In the genomic region with DNA sequence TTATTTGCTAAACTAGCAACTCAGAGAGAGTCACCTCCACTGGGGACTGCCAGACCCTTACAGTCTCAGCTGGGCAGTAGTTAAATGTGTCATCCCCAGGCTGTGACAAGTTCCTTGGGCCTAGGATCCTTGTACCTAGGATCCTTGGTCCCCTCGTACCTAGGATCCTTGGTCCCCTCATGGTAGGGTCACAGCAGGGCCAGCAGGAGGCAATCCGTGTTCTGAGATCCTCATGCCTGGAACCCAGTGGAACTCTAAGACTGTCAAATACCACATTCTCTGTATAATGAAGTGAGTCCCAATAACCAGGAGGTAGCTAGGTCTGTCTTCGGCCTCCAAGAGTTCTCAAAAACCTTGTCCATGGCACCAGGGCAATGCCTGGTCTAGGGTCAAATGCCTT, we compare ENCODE assay signal across 18 cellular contexts.
DNase-seq lines count a peak whose midpoint lies in the region; ATAC-seq, FAIRE-seq and TF ChIP-seq lines count a peak whose summit lies in the region.
"Had no signal": no experiment of that assay in that cellular context is flagged by ENCODE, and none has a peak within 500 bp of the region (broad histone marks: within the 10 kb centered on the region; RNA-seq: fewer than 3 reads in every experiment).

No MANE protein-coding gene starts in this region.

- no peak for FAIRE-seq in frontal cortex (lab: Jason Lieb, UNC)

- no peaks in the 10 kb centered on the region; the same call in 1 of the 2 replicates for H3F3A ChIP-seq in PC-9 (ENCODE audit: insufficient read depth, low read depth)

- H2AFZ ChIP-seq in PC-9: no peak overlapping the region

- DNase-seq in HFF-Myc (ENCODE audit: extremely low read depth, low read depth) (no peak), PC-9 (no peak), iPS-NIHi7 (ENCODE audit: extremely low spot score) (peak; percentile 24), retinal pigment epithelial cell (ENCODE audit: low read depth) (no peak), frontal cortex (ENCODE audit: low spot score in 2 of 2) (no peak), SKM-1 treated with dmso at 0.1 percent for 144 hours (lab: John Stamatoyannopoulos, UW; ENCODE audit: unreplicated experiment) (no peak)
- DNase-seq: BE2C; CD4-positive, alpha-beta T cell; DMS79 treated with DMSO at 0.1 percent for 48 hours; IMR-90; Kasumi-1; NCI-H1105 treated with DMSO at 0.1 percent for 48 hours; NCI-H187 treated with DMSO at 0.1 percent for 48 hours; NCI-H748 treated with DMSO at 0.1 percent for 48 hours had no signal

- no peaks in the 10 kb centered on the region for H4K20me1 ChIP-seq in PC-9 (ENCODE audit: insufficient read depth)

- H3K4me2 ChIP-seq in PC-9: no peak overlapping the region

- H3K27me3 ChIP-seq in PC-9 (ENCODE audit: insufficient read depth, low read depth): no peaks in the 10 kb centered on the region
- H3K27me3 ChIP-seq: BE2C, SJCRH30 had no signal

- 0 out of 2 replicates have a peak overlapping the region, but pooled peaks have one; percentile 70 for H3K27ac ChIP-seq in PC-9
- H3K27ac ChIP-seq: RWPE1, SJCRH30 had no signal

- POLR2A ChIA-PET in PC-9 (lab: Charles Lee; ENCODE audit: unreplicated experiment): no interaction called here

- H3K79me2 ChIP-seq in PC-9 (ENCODE audit: low read depth): peaks cover 12% of the 10 kb centered on the region

- no peak for ATAC-seq in esophagus mucosa
- ATAC-seq in GM18868 (IDR thresholded peaks at IDR 0.05; ENCODE audit: unreplicated experiment): no peak

- no TSS peak for BruUV-seq in PC-9 (replicated peaks; lab: Mats Ljungman, UMichigan)

- CTCF ChIA-PET in PC-9 (lab: Charles Lee): interaction anchor here (0.7 kb wide), 1 partner anchor 70 kb away, joined by 3 read pairs; no protein-coding TSS in a partner anchor

- TF ChIP-seq CTCF in HFF-Myc (IDR thresholded peaks at IDR 0.05; ENCODE audit: low read depth, low read length, missing control alignments) (peak; percentile 4), PC-9 (conservative IDR thresholded peaks at IDR 0.05) (no peak), retinal pigment epithelial cell (conservative IDR thresholded peaks at IDR 0.05; ENCODE audit: low read depth, low read length) (peak; percentile 19)

- H3K4me1 ChIP-seq in PC-9 (replicated peaks; ENCODE audit: insufficient read depth): peaks cover 12% of the 10 kb centered on the region
- H3K4me1 ChIP-seq: BE2C had no signal

- 0 out of 2 replicates have a peak, but pooled peaks cover 12% of the 10 kb centered on the region for H3K36me3 ChIP-seq in PC-9 (ENCODE audit: low read depth)
- H3K36me3 ChIP-seq: BE2C, SJCRH30 had no signal

- no peaks in the 10 kb centered on the region for H3K9me2 ChIP-seq in PC-9 (ENCODE audit: insufficient read depth)

- no peaks in the 10 kb centered on the region for H3K9me3 ChIP-seq in PC-9 (ENCODE audit: insufficient read depth, low read depth)
- H3K9me3 ChIP-seq: BE2C, SJCRH30 had no signal

- H3K4me3 ChIP-seq in HFF-Myc (replicated peaks; ENCODE audit: low read depth, low read length) (no peak overlapping the region), PC-9 (no peak overlapping the region), retinal pigment epithelial cell (ENCODE audit: low read length) (no peak overlapping the region)
- H3K4me3 ChIP-seq: SJCRH30 had no signal

- intact Hi-C loops in PC-9 (cut with micrococcal nuclease; ENCODE audit: unreplicated experiment): no loop called here
